ENCODE assay signal across 22 cellular contexts in genomic region chr2:219169950-219170654, GRCh38. TPM values are rescaled to one million over a fixed set of nuclear protein-coding genes. Genes with fewer than 3 reads are reported as not detected.
DNase-seq lines count a peak whose midpoint lies in the region; ATAC-seq and TF ChIP-seq lines count a peak whose summit lies in the region.
"Had no signal": no experiment of that assay in that cellular context is flagged by ENCODE, and none has a peak within 500 bp of the region (broad histone marks: within the 10 kb centered on the region; RNA-seq: fewer than 3 reads in every experiment).

TSS of gene SLC23A3 (minus strand) at chr2:219170029. CDS start at chr2:219169984, 45 bp downstream.

- POLR2A ChIA-PET in activated CD4-positive, alpha-beta memory T cell treated with anti-CD3 and anti-CD28 coated beads for 36 hours (lab: Charles Lee): no interaction called here
- POLR2A ChIA-PET in activated CD4-positive, alpha-beta memory T cell treated with anti-CD3 and anti-CD28 coated beads, Interleukin-2, amount 10 ng/mL, durations not matched to agents 7 days and 5 days (lab: Charles Lee): interaction anchor here (0.8 to 1.6 kb wide), 6 partner anchors 11 to 83 kb away, joined by 3 to 10 read pairs (median 3); partner anchors contain the start of genes TUBA4A, TUBA4B and ZFAND2B

- no peaks in the 10 kb centered on the region for H3K9me3 Mint-ChIP-seq in activated CD4-positive, alpha-beta memory T cell treated with anti-CD3 and anti-CD28 coated beads for 36 hours
- H3K9me3 Mint-ChIP-seq in activated CD4-positive, alpha-beta memory T cell treated with anti-CD3 and anti-CD28 coated beads, Interleukin-2, amount 10 ng/mL, durations not matched to agents 7 days and 5 days: no peaks in the 10 kb centered on the region
- H3K9me3 Mint-ChIP-seq: activated B cell treated with CpG ODN at 0.5 μM for 24 hours; effector memory CD8-positive, alpha-beta T cell; stimulated activated naive CD8-positive, alpha-beta T cell treated with anti-CD3 and anti-CD28 coated beads, Interleukin-15, amount 100 ng/mL, for 72 hours; T-helper 2 cell treated with Interferon-gamma antibody and Interleukin-4, amounts not matched to agents 5 μg/mL and 100 μg/mL, for 36 hours had no signal

- peak; percentile 41 for DNase-seq in activated CD4-positive, alpha-beta memory T cell treated with anti-CD3 and anti-CD28 coated beads for 36 hours
- DNase-seq in activated CD4-positive, alpha-beta memory T cell treated with anti-CD3 and anti-CD28 coated beads, Interleukin-2, amount 10 ng/mL, durations not matched to agents 7 days and 5 days: no peak
- no peak for DNase-seq in T-helper 17 cell
- peak in 1 of 3 donors; percentile 57 for DNase-seq in right lobe of liver
- DNase-seq in NCI-H2227 (lab: John Stamatoyannopoulos, UW; ENCODE audit: unreplicated experiment): no peak
- no peak for DNase-seq in DMS53 (lab: John Stamatoyannopoulos, UW)
- no peak for DNase-seq in NCI-H2029 treated with DMSO at 0.1 percent for 48 hours (lab: John Stamatoyannopoulos, UW)
- DNase-seq: activated B cell treated with CpG ODN at 0.5 μM for 24 hours; activated naive CD4-positive, alpha-beta T cell; effector memory CD8-positive, alpha-beta T cell; naive thymus-derived CD4-positive, alpha-beta T cell; NCI-H1436; PC-9; stimulated activated CD4-positive, alpha-beta T cell treated with anti-CD3 and anti-CD28 coated beads, Interleukin-1b, Interleukin-23, amount 100 ng/mL, for 48 hours; stimulated activated naive CD8-positive, alpha-beta T cell treated with anti-CD3 and anti-CD28 coated beads, Interleukin-15, amount 100 ng/mL, for 72 hours had no signal

- CTCF ChIA-PET in activated CD4-positive, alpha-beta memory T cell treated with anti-CD3 and anti-CD28 coated beads for 36 hours (lab: Charles Lee): interaction anchor here (0.6 to 4.1 kb wide), 20 partner anchors 9 to 215 kb away, joined by 3 to 27 read pairs (median 5); partner anchors contain the start of genes NHEJ1 and ZFAND2B
- CTCF ChIA-PET in activated CD4-positive, alpha-beta memory T cell treated with anti-CD3 and anti-CD28 coated beads, Interleukin-2, amount 10 ng/mL, durations not matched to agents 7 days and 5 days (lab: Charles Lee): interaction anchor here (1.5 to 2.9 kb wide), 12 partner anchors 10 to 130 kb away, joined by 4 to 14 read pairs (median 6); partner anchors contain the start of genes DNAJB2, NHEJ1 and ZFAND2B

- H3K4me3 ChIP-seq in right lobe of liver (no peak within 1 kb of the TSS), subcutaneous abdominal adipose tissue (ENCODE audit: low read depth in 1 of 5, low read length in 5 of 5) (no peak within 1 kb of the TSS)
- H3K4me3 ChIP-seq: HAP-1, lung, ovary, PC-9, SJSA1 had no signal

- no peak within 1 kb of the TSS for H3K27ac Mint-ChIP-seq in activated CD4-positive, alpha-beta memory T cell treated with anti-CD3 and anti-CD28 coated beads for 36 hours
- no peak within 1 kb of the TSS for H3K27ac Mint-ChIP-seq in activated CD4-positive, alpha-beta memory T cell treated with anti-CD3 and anti-CD28 coated beads, Interleukin-2, amount 10 ng/mL, durations not matched to agents 7 days and 5 days
- peak within 1 kb of the TSS; percentile 11 for H3K27ac Mint-ChIP-seq in T-helper 17 cell
- H3K27ac Mint-ChIP-seq: activated B cell treated with CpG ODN at 0.5 μM for 24 hours; T-helper 2 cell treated with Interferon-gamma antibody and Interleukin-4, amounts not matched to agents 5 μg/mL and 100 μg/mL, for 36 hours had no signal

- WGBS in right lobe of liver (ENCODE audit: insufficient coverage, low coverage, low lambda C conversion rate, missing lambda C conversion rate): 62% methylated on average over 9 of the region's 10 CpGs

- TF ChIP-seq POLR2A in right lobe of liver (IDR thresholded peaks at IDR 0.05): no peak

- H3K27me3 ChIP-seq in right lobe of liver (no peaks in the 10 kb centered on the region), subcutaneous abdominal adipose tissue (ENCODE audit: control insufficient read depth in 5 of 5, insufficient read depth in 4 of 5, low read length in 5 of 5) (no peaks in the 10 kb centered on the region)
- H3K27me3 ChIP-seq: ovary, SJSA1 had no signal

- H3K4me1 ChIP-seq in right lobe of liver: peaks cover 0 to 18% (median 6%) of the 10 kb centered on the region in 4 donors
- peaks cover 3 to 17% (median 9%) of the 10 kb centered on the region in 5 donors for H3K4me1 ChIP-seq in subcutaneous abdominal adipose tissue (ENCODE audit: control insufficient read depth in 5 of 5, insufficient read depth in 5 of 5, low read length in 5 of 5)
- H3K4me1 ChIP-seq: HAP-1, SJSA1 had no signal

- no peak for ATAC-seq in T-helper 17 cell
- ATAC-seq in right lobe of liver: peak; percentile 40 to 67 (median 52)
- ATAC-seq: effector memory CD8-positive, alpha-beta T cell; naive thymus-derived CD4-positive, alpha-beta T cell; stimulated activated naive CD8-positive, alpha-beta T cell treated with anti-CD3 and anti-CD28 coated beads, Interleukin-15, amount 100 ng/mL, for 72 hours had no signal

- H3K36me3 ChIP-seq in right lobe of liver (peaks cover 0 to 27% (median 4%) of the 10 kb centered on the region in 4 donors), subcutaneous abdominal adipose tissue (ENCODE audit: control insufficient read depth in 5 of 5, insufficient read depth in 5 of 5, low read length in 5 of 5) (peaks cover 0 to 38% (median 32%) of the 10 kb centered on the region in 5 donors)
- H3K36me3 ChIP-seq: ovary had no signal

- no peaks in the 10 kb centered on the region for H3K27me3 Mint-ChIP-seq in activated CD4-positive, alpha-beta memory T cell treated with anti-CD3 and anti-CD28 coated beads for 36 hours
- no peaks in the 10 kb centered on the region for H3K27me3 Mint-ChIP-seq in activated CD4-positive, alpha-beta memory T cell treated with anti-CD3 and anti-CD28 coated beads, Interleukin-2, amount 10 ng/mL, durations not matched to agents 7 days and 5 days
- H3K27me3 Mint-ChIP-seq in T-helper 17 cell: no peaks in the 10 kb centered on the region
- H3K27me3 Mint-ChIP-seq: activated B cell treated with CpG ODN at 0.5 μM for 24 hours; effector memory CD8-positive, alpha-beta T cell; naive thymus-derived CD4-positive, alpha-beta T cell; stimulated activated naive CD8-positive, alpha-beta T cell treated with anti-CD3 and anti-CD28 coated beads, Interleukin-15, amount 100 ng/mL, for 72 hours had no signal

- H3K36me3 Mint-ChIP-seq in activated CD4-positive, alpha-beta memory T cell treated with anti-CD3 and anti-CD28 coated beads for 36 hours: peaks cover 23% of the 10 kb centered on the region
- H3K36me3 Mint-ChIP-seq in activated CD4-positive, alpha-beta memory T cell treated with anti-CD3 and anti-CD28 coated beads, Interleukin-2, amount 10 ng/mL, durations not matched to agents 7 days and 5 days (ENCODE audit: low read depth): peaks cover 43% of the 10 kb centered on the region
- peaks cover 7% of the 10 kb centered on the region for H3K36me3 Mint-ChIP-seq in T-helper 17 cell (ENCODE audit: low read depth)

- intact Hi-C loops in activated CD4-positive, alpha-beta memory T cell treated with anti-CD3 and anti-CD28 coated beads for 36 hours (cut with micrococcal nuclease): loop anchor here (10.0 kb wide), 3 partner anchors 375 to 885 kb away; partner anchors contain the start of genes CHPF, TMEM198 and TTLL4
- intact Hi-C loops in right lobe of liver (cut with DNase I): loop anchor here (5.0 kb wide), 2 partner anchors 37 to 132 kb away; partner anchors contain the start of gene ZFAND2B (in 1 of the 2)

- no peak within 1 kb of the TSS for H3K27ac ChIP-seq in right lobe of liver
- H3K27ac ChIP-seq in subcutaneous abdominal adipose tissue (ENCODE audit: low read depth, low read length): peak within 1 kb of the TSS; percentile 71
- H3K27ac ChIP-seq: PC-9, SJSA1 had no signal

- H3K4me3 Mint-ChIP-seq in activated CD4-positive, alpha-beta memory T cell treated with anti-CD3 and anti-CD28 coated beads for 36 hours: no peak within 1 kb of the TSS
- no peak within 1 kb of the TSS for H3K4me3 Mint-ChIP-seq in activated CD4-positive, alpha-beta memory T cell treated with anti-CD3 and anti-CD28 coated beads, Interleukin-2, amount 10 ng/mL, durations not matched to agents 7 days and 5 days
- no peak within 1 kb of the TSS for H3K4me3 Mint-ChIP-seq in T-helper 17 cell
- H3K4me3 Mint-ChIP-seq: activated B cell treated with CpG ODN at 0.5 μM for 24 hours; effector memory CD8-positive, alpha-beta T cell; naive thymus-derived CD4-positive, alpha-beta T cell; stimulated activated naive CD8-positive, alpha-beta T cell treated with anti-CD3 and anti-CD28 coated beads, Interleukin-15, amount 100 ng/mL, for 72 hours; T-helper 2 cell treated with Interferon-gamma antibody and Interleukin-4, amounts not matched to agents 5 μg/mL and 100 μg/mL, for 36 hours had no signal

- TF ChIP-seq CTCF in right lobe of liver (IDR thresholded peaks at IDR 0.05): no peak

- H3K9me3 ChIP-seq in T-helper 17 cell (ENCODE audit: control insufficient read depth, low read length, poor library complexity, severe bottlenecking): no peaks in the 10 kb centered on the region
- no peaks in the 10 kb centered on the region for H3K9me3 ChIP-seq in right lobe of liver
- no peaks in the 10 kb centered on the region for H3K9me3 ChIP-seq in subcutaneous abdominal adipose tissue (ENCODE audit: control insufficient read depth in 5 of 5, low read length in 5 of 5)
- H3K9me3 ChIP-seq: HAP-1, ovary, SJSA1 had no signal

- peak within 1 kb of the TSS in 1 of 5 donors; percentile 1 for H3K9ac ChIP-seq in subcutaneous abdominal adipose tissue (ENCODE audit: low read length in 5 of 5)

- H3K4me1 Mint-ChIP-seq in activated CD4-positive, alpha-beta memory T cell treated with anti-CD3 and anti-CD28 coated beads for 36 hours (ENCODE audit: low read depth): peaks cover 25% of the 10 kb centered on the region
- peaks cover 31% of the 10 kb centered on the region for H3K4me1 Mint-ChIP-seq in activated CD4-positive, alpha-beta memory T cell treated with anti-CD3 and anti-CD28 coated beads, Interleukin-2, amount 10 ng/mL, durations not matched to agents 7 days and 5 days
- peaks cover 20% of the 10 kb centered on the region for H3K4me1 Mint-ChIP-seq in T-helper 17 cell

RNA-seq across cellular contexts. Expression of gene SLC23A3, which starts in this region (rescaled TPM):
- total RNA-seq in activated CD4-positive, alpha-beta memory T cell treated with anti-CD3 and anti-CD28 coated beads for 36 hours: 1 to 10 TPM; 1.1 to 2.3 TPM
- total RNA-seq in activated CD4-positive, alpha-beta memory T cell treated with anti-CD3 and anti-CD28 coated beads, Interleukin-2, amount 10 ng/mL, durations not matched to agents 7 days and 5 days: 1 to 10 TPM; 2.3 TPM
- total RNA-seq in T-helper 17 cell (1 to 10 TPM in 1 of 2 donors, under 1 TPM in 1; 0.65 to 1.0 TPM), right lobe of liver (1 to 10 TPM in 5 of 6 experiments, under 1 TPM in 1; 0.62 to 4.9 (median 2.1) TPM)
- total RNA-seq: G401, SJSA1 had no signal
